Comparison of ENCODE assay signal across 8 cellular contexts in genomic region chr1:180926164-180926981, GRCh38. TPM values are rescaled to one million over a fixed set of nuclear protein-coding genes. Genes with fewer than 3 reads are reported as not detected.
DNase-seq lines count a peak whose midpoint lies in the region; ATAC-seq and TF ChIP-seq lines count a peak whose summit lies in the region.

No MANE protein-coding gene starts in this region.

- H3K9me3 Mint-ChIP-seq in chondrocyte (ENCODE audit: low read depth) (no peaks in the 10 kb centered on the region), mesothelial cell of epicardium (no peaks in the 10 kb centered on the region)
- no peaks in the 10 kb centered on the region for H3K9me3 Mint-ChIP-seq in activated CD4-positive, alpha-beta T cell treated with anti-CD3 and anti-CD28 coated beads, Interleukin-2, amount 10 ng/mL, durations not matched to agents 7 days and 5 days

- CTCF ChIA-PET in activated CD4-positive, alpha-beta T cell treated with anti-CD3 and anti-CD28 coated beads, Interleukin-2, amount 10 ng/mL, durations not matched to agents 7 days and 5 days (lab: Charles Lee): interaction anchor here (0.6 to 1.6 kb wide), 4 partner anchors 12 to 680 kb away, joined by 3 to 4 read pairs (median 4); no protein-coding TSS in a partner anchor

- peaks cover 49% of the 10 kb centered on the region for H3K4me1 Mint-ChIP-seq in chondrocyte (ENCODE audit: low read depth)
- peaks cover 39% of the 10 kb centered on the region for H3K4me1 Mint-ChIP-seq in mesothelial cell of epicardium
- no peaks in the 10 kb centered on the region for H3K4me1 Mint-ChIP-seq in activated CD4-positive, alpha-beta T cell treated with anti-CD3 and anti-CD28 coated beads, Interleukin-2, amount 10 ng/mL, durations not matched to agents 7 days and 5 days

- DNase-seq in NCI-H2029 treated with DMSO at 0.1 percent for 48 hours (lab: John Stamatoyannopoulos, UW): peak; percentile 2
- DNase-seq in chondrocyte (ENCODE audit: low spot score): peak; percentile 90
- DNase-seq in mesothelial cell of epicardium (ENCODE audit: low spot score in 2 of 2, unreplicated experiment in 2 of 2): peak in 1 of 2 experiments; percentile 58
- DNase-seq in upper lobe of right lung: no peak
- DNase-seq in activated CD4-positive, alpha-beta T cell treated with anti-CD3 and anti-CD28 coated beads, Interleukin-2, amount 10 ng/mL, durations not matched to agents 7 days and 5 days: no peak

- H3K27ac Mint-ChIP-seq in chondrocyte (ENCODE audit: unreplicated experiment) (peak overlapping the region; percentile 59), mesothelial cell of epicardium (peak overlapping the region; percentile 66)
- no peak overlapping the region for H3K27ac Mint-ChIP-seq in activated CD4-positive, alpha-beta T cell treated with anti-CD3 and anti-CD28 coated beads, Interleukin-2, amount 10 ng/mL, durations not matched to agents 7 days and 5 days

- TF ChIP-seq CTCF in chondrocyte (IDR thresholded peaks at IDR 0.05): no peak
- TF ChIP-seq CTCF in mesothelial cell of epicardium (IDR thresholded peaks at IDR 0.05; ENCODE audit: unreplicated experiment): no peak
- TF ChIP-seq CTCF in upper lobe of right lung (IDR thresholded peaks at IDR 0.05): no peak

- H3K27me3 Mint-ChIP-seq in chondrocyte (ENCODE audit: low read depth): no peaks in the 10 kb centered on the region
- no peaks in the 10 kb centered on the region for H3K27me3 Mint-ChIP-seq in mesothelial cell of epicardium (ENCODE audit: low read depth)
- peaks cover 4% of the 10 kb centered on the region for H3K27me3 Mint-ChIP-seq in activated CD4-positive, alpha-beta T cell treated with anti-CD3 and anti-CD28 coated beads, Interleukin-2, amount 10 ng/mL, durations not matched to agents 7 days and 5 days

- no peaks in the 10 kb centered on the region for H3K27me3 ChIP-seq in upper lobe of right lung

- peak overlapping the region; percentile 60 for H3K27ac ChIP-seq in upper lobe of right lung

- ATAC-seq in GM21367 (IDR thresholded peaks at IDR 0.05; ENCODE audit: unreplicated experiment) (peak; percentile 54), upper lobe of right lung (peak; percentile 51), GM19324 (IDR thresholded peaks at IDR 0.05; ENCODE audit: low FRiP score, unreplicated experiment) (no peak), HG02938 (IDR thresholded peaks at IDR 0.05; ENCODE audit: unreplicated experiment) (no peak)

- no peaks in the 10 kb centered on the region for H3K9me3 ChIP-seq in upper lobe of right lung

- H3K36me3 Mint-ChIP-seq in chondrocyte (ENCODE audit: low read depth) (peaks cover 8% of the 10 kb centered on the region), mesothelial cell of epicardium (peaks cover 2% of the 10 kb centered on the region)
- H3K36me3 Mint-ChIP-seq in activated CD4-positive, alpha-beta T cell treated with anti-CD3 and anti-CD28 coated beads, Interleukin-2, amount 10 ng/mL, durations not matched to agents 7 days and 5 days (ENCODE audit: low read depth): no peaks in the 10 kb centered on the region

- H3K4me1 ChIP-seq in upper lobe of right lung: peaks cover 10% of the 10 kb centered on the region

- H3K4me3 Mint-ChIP-seq in chondrocyte (ENCODE audit: unreplicated experiment) (peak overlapping the region; percentile 9), mesothelial cell of epicardium (peak overlapping the region; percentile 13)
- no peak overlapping the region for H3K4me3 Mint-ChIP-seq in activated CD4-positive, alpha-beta T cell treated with anti-CD3 and anti-CD28 coated beads, Interleukin-2, amount 10 ng/mL, durations not matched to agents 7 days and 5 days

- intact Hi-C loops in upper lobe of right lung (cut with DNase I): no loop called here

- POLR2A ChIA-PET in activated CD4-positive, alpha-beta T cell treated with anti-CD3 and anti-CD28 coated beads, Interleukin-2, amount 10 ng/mL, durations not matched to agents 7 days and 5 days (lab: Charles Lee): no interaction called here

- H3K4me3 ChIP-seq in upper lobe of right lung: no peak overlapping the region

- no peaks in the 10 kb centered on the region for H3K36me3 ChIP-seq in upper lobe of right lung

RNA-seq across cellular contexts. Expression of gene KIAA1614, which starts 13.7 kb away (rescaled TPM):
- total RNA-seq in chondrocyte (5.3 to 8.4 TPM (median 8.2 TPM) in 3 replicates), mesothelial cell of epicardium (5.4 to 7.4 TPM (median 7.3 TPM) in 3 replicates), upper lobe of right lung (5.5 TPM)
- total RNA-seq in activated CD4-positive, alpha-beta T cell treated with anti-CD3 and anti-CD28 coated beads, Interleukin-2, amount 10 ng/mL, durations not matched to agents 7 days and 5 days: under 1 TPM; 0.22 to 0.33 TPM

Comparison
In these comparisons a context has a peak if more than half of its experiments do, and no peak if none do; other contexts are left out.
1. ATAC-seq: peak in GM21367 (single experiment) and upper lobe of right lung (single experiment); none in GM19324 (single experiment) and HG02938 (single experiment).
2. DNase-seq: peak in NCI-H2029 treated with DMSO at 0.1 percent for 48 hours (single experiment) and chondrocyte (single experiment); none in upper lobe of right lung (single experiment) and activated CD4-positive, alpha-beta T cell treated with anti-CD3 and anti-CD28 coated beads, Interleukin-2, amount 10 ng/mL, durations not matched to agents 7 days and 5 days (single experiment).